Comparison of ENCODE assay signal across 8 cellular contexts in genomic region chr19:49119411-49120324, GRCh38. TPM values are rescaled to one million over a fixed set of nuclear protein-coding genes. Genes with fewer than 3 reads are reported as not detected.
DNase-seq lines count a peak whose midpoint lies in the region; ATAC-seq and TF ChIP-seq lines count a peak whose summit lies in the region.

Gene PPFIA3 (plus strand): TSS chr19:49119544. CDS start chr19:49127874, 8,330 bp downstream.

- H3K9me3 ChIP-seq in liver (ENCODE audit: control insufficient read depth in 4 of 4, low read length in 3 of 4): no peaks in the 10 kb centered on the region

- peak within 1 kb of the TSS; percentile 48 to 55 for H3K9ac ChIP-seq in liver (ENCODE audit: low read depth in 1 of 2, low read length in 2 of 2)

- no peaks in the 10 kb centered on the region for H3K9me3 Mint-ChIP-seq in activated CD4-positive, alpha-beta T cell treated with anti-CD3 and anti-CD28 coated beads, Interleukin-2, amount 10 ng/mL, durations not matched to agents 7 days and 5 days
- no peaks in the 10 kb centered on the region for H3K9me3 Mint-ChIP-seq in T-cell

- WGBS in liver: 1% methylated on average over 90 of the region's 90 CpGs

- no peaks in the 10 kb centered on the region for H3K36me3 Mint-ChIP-seq in activated CD4-positive, alpha-beta T cell treated with anti-CD3 and anti-CD28 coated beads, Interleukin-2, amount 10 ng/mL, durations not matched to agents 7 days and 5 days (ENCODE audit: low read depth)
- H3K36me3 Mint-ChIP-seq in T-cell: no peaks in the 10 kb centered on the region

- H3K4me3 Mint-ChIP-seq in activated CD4-positive, alpha-beta T cell treated with anti-CD3 and anti-CD28 coated beads, Interleukin-2, amount 10 ng/mL, durations not matched to agents 7 days and 5 days: peak within 1 kb of the TSS; percentile 82
- peak within 1 kb of the TSS; percentile 79 to 84 (median 84) for H3K4me3 Mint-ChIP-seq in T-cell

- no peaks in the 10 kb centered on the region for H3K27me3 ChIP-seq in liver (ENCODE audit: control insufficient read depth in 4 of 4, insufficient read depth in 4 of 4, low read length in 3 of 4)

- DNase-seq in activated CD4-positive, alpha-beta T cell treated with anti-CD3 and anti-CD28 coated beads, Interleukin-2, amount 10 ng/mL, durations not matched to agents 7 days and 5 days: no peak
- no peak for DNase-seq in activated CD4-positive, alpha-beta T cell treated with anti-CD3 and anti-CD28 coated beads, Interleukin-2, amount 50 U/mL, for 1 hour
- peak in 3 of 34 experiments; percentile 18 to 33 (median 25) for DNase-seq in T-cell
- peak; percentile 33 to 72 for DNase-seq in dermis microvascular lymphatic vessel endothelial cell (ENCODE audit: low read depth in 2 of 2)
- DNase-seq in stromal cell of bone marrow (ENCODE audit: low read depth): peak; percentile 32
- DNase-seq in stimulated activated naive CD4-positive, alpha-beta T cell treated with Interleukin-2 at 50 U/mL for 16 hours (lab: John Stamatoyannopoulos, UW): no peak

- peak within 1 kb of the TSS; percentile 86 for H3K27ac Mint-ChIP-seq in activated CD4-positive, alpha-beta T cell treated with anti-CD3 and anti-CD28 coated beads, Interleukin-2, amount 10 ng/mL, durations not matched to agents 7 days and 5 days
- H3K27ac Mint-ChIP-seq in T-cell: peak within 1 kb of the TSS; percentile 90 to 95

- H3K27me3 Mint-ChIP-seq in activated CD4-positive, alpha-beta T cell treated with anti-CD3 and anti-CD28 coated beads, Interleukin-2, amount 10 ng/mL, durations not matched to agents 7 days and 5 days: peaks cover 16% of the 10 kb centered on the region
- peaks cover 0 to 5% of the 10 kb centered on the region in 2 donors for H3K27me3 Mint-ChIP-seq in T-cell

- POLR2A ChIA-PET in activated CD4-positive, alpha-beta T cell treated with anti-CD3 and anti-CD28 coated beads, Interleukin-2, amount 10 ng/mL, durations not matched to agents 7 days and 5 days (lab: Charles Lee): no interaction called here
- POLR2A ChIA-PET in T-cell (lab: Charles Lee): no interaction called here

- peak within 1 kb of the TSS; percentile 50 to 69 (median 50) for H3K4me3 ChIP-seq in liver (ENCODE audit: low read depth in 1 of 3, low read length in 3 of 3)

- peaks cover 27% of the 10 kb centered on the region for H3K4me1 Mint-ChIP-seq in activated CD4-positive, alpha-beta T cell treated with anti-CD3 and anti-CD28 coated beads, Interleukin-2, amount 10 ng/mL, durations not matched to agents 7 days and 5 days
- H3K4me1 Mint-ChIP-seq in T-cell: peaks cover 31 to 42% (median 33%) of the 10 kb centered on the region in 3 donors

- ATAC-seq in T-cell (replicated peaks in 1 of 4): peak in 2 of 4 experiments; percentile 10 to 11
- no peak for ATAC-seq in GM21619 (IDR thresholded peaks at IDR 0.05; ENCODE audit: unreplicated experiment)

- no peak for TF ChIP-seq CTCF in liver (IDR thresholded peaks at IDR 0.05; ENCODE audit: low read depth, low read length, missing input control)

- CTCF ChIA-PET in activated CD4-positive, alpha-beta T cell treated with anti-CD3 and anti-CD28 coated beads, Interleukin-2, amount 10 ng/mL, durations not matched to agents 7 days and 5 days (lab: Charles Lee): interaction anchor here (0.7 to 2.1 kb wide), 4 partner anchors 12 to 30 kb away, joined by 3 to 6 read pairs (median 4); no protein-coding TSS in a partner anchor
- CTCF ChIA-PET in T-cell (lab: Charles Lee): interaction anchor here in 1 of 2 donors (0.6 kb wide), 1 partner anchor 83 kb away, joined by 7 read pairs; no protein-coding TSS in a partner anchor

- peak within 1 kb of the TSS; percentile 97 to 100 for H3K27ac ChIP-seq in liver (ENCODE audit: low read depth in 1 of 2, low read length in 2 of 2)

- peaks cover 11 to 37% (median 23%) of the 10 kb centered on the region in 4 donors for H3K4me1 ChIP-seq in liver (ENCODE audit: control insufficient read depth in 4 of 4, insufficient read depth in 4 of 4, low read length in 3 of 4)

- no peak for TF ChIP-seq RAD21 in liver (IDR thresholded peaks at IDR 0.05)

- H3K36me3 ChIP-seq in liver (ENCODE audit: control insufficient read depth in 4 of 4, insufficient read depth in 3 of 4, low read depth in 1 of 4, low read length in 3 of 4): no peaks in the 10 kb centered on the region

TF ChIP-seq in liver, 16 proteins besides CTCF, POLR2A, EP300 and RAD21:
- peak; percentile 98 for TF ChIP-seq REST (IDR thresholded peaks at IDR 0.05)
- TF ChIP-seq TAF1 (conservative IDR thresholded peaks at IDR 0.05): no peak

RNA-seq across cellular contexts. Expression of gene PPFIA3, which starts in this region (rescaled TPM):
- 1 to 10 TPM; 1.6 TPM for total RNA-seq in activated CD4-positive, alpha-beta T cell treated with anti-CD3 and anti-CD28 coated beads, Interleukin-2, amount 10 ng/mL, durations not matched to agents 7 days and 5 days
- total RNA-seq in T-cell (1 to 10 TPM; 3.8 to 4.7 (median 4.1) TPM), dermis microvascular lymphatic vessel endothelial cell (4.0 TPM in 2 replicates), liver (1 to 10 TPM; 1.5 to 2.1 TPM)
- polyA plus RNA-seq in liver: 1 to 10 TPM; 2.6 to 4.6 TPM

Comparison
In these comparisons a context has a peak if more than half of its experiments do, and no peak if none do; other contexts are left out.
1. DNase-seq: peak in dermis microvascular lymphatic vessel endothelial cell (2 of 2) and stromal cell of bone marrow (single experiment); none in activated CD4-positive, alpha-beta T cell treated with anti-CD3 and anti-CD28 coated beads, Interleukin-2, amount 10 ng/mL, durations not matched to agents 7 days and 5 days (single experiment), activated CD4-positive, alpha-beta T cell treated with anti-CD3 and anti-CD28 coated beads, Interleukin-2, amount 50 U/mL, for 1 hour (single experiment) and stimulated activated naive CD4-positive, alpha-beta T cell treated with Interleukin-2 at 50 U/mL for 16 hours (single experiment).